Comparison of ENCODE assay signal across 14 cellular contexts in the genomic region with DNA sequence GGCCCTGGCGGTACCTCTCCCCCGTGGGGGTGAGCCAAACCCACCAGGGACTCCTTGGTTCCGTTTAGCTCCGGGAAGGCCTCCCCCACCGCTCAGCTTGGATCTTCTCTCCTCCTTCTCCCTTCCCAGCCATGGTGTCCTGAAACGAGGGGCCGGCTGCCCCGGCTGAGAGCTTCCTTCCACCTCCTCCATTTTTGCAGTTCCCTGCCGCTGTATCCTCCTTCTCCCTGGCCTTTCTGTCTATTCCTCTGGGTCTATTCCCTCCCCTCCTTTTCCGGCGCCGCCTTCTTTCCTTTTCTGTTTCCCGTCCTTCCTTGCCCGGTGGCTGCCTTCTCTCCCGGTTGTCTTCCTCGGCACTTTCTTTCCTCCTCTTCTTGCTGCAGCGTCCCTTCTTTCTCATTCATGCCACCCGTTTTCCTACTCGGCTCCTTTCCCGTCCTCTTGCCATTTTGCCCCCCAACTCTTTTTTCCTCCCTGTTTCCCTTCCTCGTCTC.
A peak's percentile ranks its signal among the peaks of the same experiment; 100 is the strongest.
DNase-seq lines count a peak whose midpoint lies in the region; ATAC-seq, FAIRE-seq and TF ChIP-seq lines count a peak whose summit lies in the region.
"Had no signal": no experiment of that assay in that cellular context is flagged by ENCODE, and none has a peak within 500 bp of the region (broad histone marks: within the 10 kb centered on the region; RNA-seq: fewer than 3 reads in every experiment).

No MANE protein-coding gene starts in this region.

- H3K9me3 Mint-ChIP-seq in H9, result no peaks in the 10 kb centered on the region; a peak in 2 of 5 replicates
- no peaks in the 10 kb centered on the region for H3K9me3 Mint-ChIP-seq in activated CD8-positive, alpha-beta T cell treated with anti-CD3 and anti-CD28 coated beads for 36 hours

- TF ChIP-seq CTCF in H9 (conservative IDR thresholded peaks at IDR 0.05) (no peak), bronchial epithelial cell (IDR thresholded peaks at IDR 0.05; ENCODE audit: insufficient read depth, low read length, severe bottlenecking) (no peak), lower lobe of right lung (IDR thresholded peaks at IDR 0.05) (no peak)
- no peak for TF ChIP-seq CTCF in activated CD8-positive, alpha-beta T cell treated with anti-CD3 and anti-CD28 coated beads for 36 hours (IDR thresholded peaks at IDR 0.05)

- no peak overlapping the region for H4K8ac ChIP-seq in H9 (replicated peaks; ENCODE audit: insufficient read length, low read depth, low read length)

- H3K4me3 Mint-ChIP-seq in H9, result no peak overlapping the region
- H3K4me3 Mint-ChIP-seq in activated CD8-positive, alpha-beta T cell treated with anti-CD3 and anti-CD28 coated beads for 36 hours, result no peak overlapping the region

- H3K9me3 ChIP-seq in H9 (ENCODE audit: control insufficient read depth, low read depth, low read length) (no peaks in the 10 kb centered on the region), lower lobe of right lung (no peaks in the 10 kb centered on the region), subcutaneous abdominal adipose tissue (ENCODE audit: control insufficient read depth in 5 of 5, low read length in 5 of 5) (no peaks in the 10 kb centered on the region)
- H3K9me3 ChIP-seq: left lung had no signal

- H3K27me3 ChIP-seq in H9 (ENCODE audit: insufficient read depth, low read length) (no peaks in the 10 kb centered on the region), bronchial epithelial cell (ENCODE audit: control insufficient read depth, insufficient read depth, low read length) (no peaks in the 10 kb centered on the region), lower lobe of right lung (ENCODE audit: low read depth) (peaks cover 13% of the 10 kb centered on the region), subcutaneous abdominal adipose tissue (ENCODE audit: control insufficient read depth in 5 of 5, insufficient read depth in 4 of 5, low read length in 5 of 5) (peaks cover 0 to 2% (median 0%) of the 10 kb centered on the region in 5 donors)
- H3K27me3 ChIP-seq: cardiac muscle cell, hepatocyte had no signal

- H3K56ac ChIP-seq in H9 (ENCODE audit: insufficient read length, low read depth, low read length), result no peak overlapping the region

- H3K18ac ChIP-seq in H9 (ENCODE audit: insufficient read length, low read depth, low read length), result no peak overlapping the region

- no peaks in the 10 kb centered on the region for H4K20me1 ChIP-seq in H9 (ENCODE audit: control insufficient read depth, insufficient read depth, insufficient read length)

- H3K27ac ChIP-seq in H9 (ENCODE audit: insufficient read length, low read depth, low read length) (no peak overlapping the region), lower lobe of right lung (no peak overlapping the region), subcutaneous abdominal adipose tissue (ENCODE audit: low read depth, low read length) (peak overlapping the region; percentile 94)
- H3K27ac ChIP-seq: cardiac muscle cell, hepatocyte, left lung had no signal

- H2BK5ac ChIP-seq in H9 (ENCODE audit: insufficient read length, low read length), result no peak overlapping the region

- no peak for DNase-seq in H9
- no peak for DNase-seq in bronchial epithelial cell (ENCODE audit: low read depth)
- no peak for DNase-seq in lower lobe of right lung
- no peak for DNase-seq in RKO (ENCODE audit: low spot score)
- DNase-seq in stimulated activated naive CD8-positive, alpha-beta T cell treated with anti-CD3 and anti-CD28 coated beads, Interleukin-15, Interleukin-2, amounts not matched to agents 100 U/mL and 50 U/mL, for 24 hours, result no peak
- DNase-seq in activated CD8-positive, alpha-beta T cell treated with anti-CD3 and anti-CD28 coated beads for 36 hours, result no peak
- DNase-seq: left lung; stimulated activated CD4-positive, alpha-beta T cell treated with anti-CD3 and anti-CD28 coated beads, Interleukin-15, amount 100 ng/mL, for 24 hours; trophoblast cell had no signal

- ATAC-seq in lower lobe of right lung, result no peak
- ATAC-seq in GM21515 (IDR thresholded peaks at IDR 0.05; ENCODE audit: unreplicated experiment), result no peak
- no peak for ATAC-seq in stimulated activated naive CD8-positive, alpha-beta T cell treated with anti-CD3 and anti-CD28 coated beads, Interleukin-15, Interleukin-2, amounts not matched to agents 100 U/mL and 50 U/mL, for 24 hours
- no peak for ATAC-seq in activated CD8-positive, alpha-beta T cell treated with anti-CD3 and anti-CD28 coated beads for 36 hours

- H3K27me3 Mint-ChIP-seq in H9 (ENCODE audit: low read depth), result peaks cover 4% of the 10 kb centered on the region
- H3K27me3 Mint-ChIP-seq in activated CD8-positive, alpha-beta T cell treated with anti-CD3 and anti-CD28 coated beads for 36 hours, result peaks cover 59% of the 10 kb centered on the region

- intact Hi-C loops in lower lobe of right lung (cut with DNase I), result no loop called here
- intact Hi-C loops in activated CD8-positive, alpha-beta T cell treated with anti-CD3 and anti-CD28 coated beads for 36 hours (cut with micrococcal nuclease), result no loop called here

- H2AFZ ChIP-seq in H9 (ENCODE audit: low read length), result no peak overlapping the region
- H2AFZ ChIP-seq: hepatocyte had no signal

- H3K4ac ChIP-seq in H9 (ENCODE audit: low read depth, low read length), result no peak overlapping the region

- H3K36me3 Mint-ChIP-seq in H9 (ENCODE audit: insufficient read depth in 1 of 3, low read depth in 3 of 3), result no peaks in the 10 kb centered on the region
- H3K36me3 Mint-ChIP-seq in activated CD8-positive, alpha-beta T cell treated with anti-CD3 and anti-CD28 coated beads for 36 hours (ENCODE audit: low read depth), result no peaks in the 10 kb centered on the region

- H2AK5ac ChIP-seq in H9 (ENCODE audit: insufficient read length, low read length), result no peak overlapping the region

- H3K23me2 ChIP-seq in H9 (ENCODE audit: insufficient read length, low read depth, low read length, poor library complexity, severe bottlenecking), result no peaks in the 10 kb centered on the region

- H2BK20ac ChIP-seq in H9 (ENCODE audit: low read depth, low read length, poor library complexity, severe bottlenecking), result no peak overlapping the region

- peak overlapping the region in 2 of 3 experiments; percentile 25 to 83; a peak in 2 of 7 replicates for H3K27ac Mint-ChIP-seq in H9
- H3K27ac Mint-ChIP-seq in activated CD8-positive, alpha-beta T cell treated with anti-CD3 and anti-CD28 coated beads for 36 hours, result no peak overlapping the region

- no peak overlapping the region for H4K5ac ChIP-seq in H9 (ENCODE audit: insufficient read length, low read depth, low read length)

- POLR2A ChIA-PET in activated CD8-positive, alpha-beta T cell treated with anti-CD3 and anti-CD28 coated beads for 36 hours (lab: Charles Lee), result no interaction called here

- WGBS in H9 (ENCODE audit: extremely low coverage, insufficient read length, low lambda C conversion rate), result no CpG with 5 or more reads among the region's 21 CpGs

- H4K91ac ChIP-seq in H9 (ENCODE audit: insufficient read length, low read depth, low read length), result no peak overlapping the region

- no peak overlapping the region for H3T11ph ChIP-seq in H9 (ENCODE audit: low read length)

- H2BK15ac ChIP-seq in H9 (ENCODE audit: low read depth, low read length), result no peak overlapping the region; the same call in 1 of the 2 replicates

- no peak for FAIRE-seq in bronchial epithelial cell (lab: Jason Lieb, UNC)

- H3K4me3 ChIP-seq in bronchial epithelial cell (ENCODE audit: low read depth, low read length), result peak overlapping the region; percentile 7
- H3K4me3 ChIP-seq in lower lobe of right lung, result peak overlapping the region; percentile 36
- H3K4me3 ChIP-seq in subcutaneous abdominal adipose tissue (ENCODE audit: low read depth in 1 of 5, low read length in 5 of 5), result peak overlapping the region; percentile 60 to 81 (median 70)
- H3K4me3 ChIP-seq: cardiac muscle cell, hepatocyte had no signal

- H3K79me1 ChIP-seq in H9 (ENCODE audit: insufficient read depth, low read depth, low read length, poor library complexity, severe bottlenecking), result no peaks in the 10 kb centered on the region

- H3K36me3 ChIP-seq in bronchial epithelial cell (ENCODE audit: control insufficient read depth, insufficient read depth, low read length) (no peaks in the 10 kb centered on the region), lower lobe of right lung (no peaks in the 10 kb centered on the region), subcutaneous abdominal adipose tissue (ENCODE audit: control insufficient read depth in 5 of 5, insufficient read depth in 5 of 5, low read length in 5 of 5) (no peaks in the 10 kb centered on the region)
- H3K36me3 ChIP-seq: cardiac muscle cell, left lung had no signal

- no peak overlapping the region for H2BK12ac ChIP-seq in H9 (ENCODE audit: insufficient read length, low read depth, low read length)

- H3K4me2 ChIP-seq in H9 (ENCODE audit: insufficient read depth, insufficient read length, low read length), result no peak overlapping the region
- H3K4me2 ChIP-seq: hepatocyte had no signal

- no peak overlapping the region for H3K9ac ChIP-seq in H9 (ENCODE audit: extremely low read depth, insufficient read length, low read length)
- H3K9ac ChIP-seq in subcutaneous abdominal adipose tissue (ENCODE audit: low read length in 5 of 5), result peak overlapping the region; percentile 6 to 87 (median 67)

- CTCF ChIA-PET in activated CD8-positive, alpha-beta T cell treated with anti-CD3 and anti-CD28 coated beads for 36 hours (lab: Charles Lee), result interaction anchor here (1.5 kb wide), 1 partner anchor 364 kb away, joined by 3 read pairs; no protein-coding TSS in a partner anchor

- H3K79me2 ChIP-seq in H9 (ENCODE audit: insufficient read depth, low read length), result no peaks in the 10 kb centered on the region
- H3K79me2 ChIP-seq: hepatocyte had no signal

- H2BK120ac ChIP-seq in H9 (ENCODE audit: low read depth, low read length, poor library complexity, severe bottlenecking), result no peak overlapping the region

- H3K4me1 ChIP-seq in H9 (ENCODE audit: insufficient read depth, low read length) (no peaks in the 10 kb centered on the region), lower lobe of right lung (peaks cover 5% of the 10 kb centered on the region), subcutaneous abdominal adipose tissue (ENCODE audit: control insufficient read depth in 5 of 5, insufficient read depth in 5 of 5, low read length in 5 of 5) (peaks cover 20 to 57% (median 48%) of the 10 kb centered on the region in 5 donors)

- H3K23ac ChIP-seq in H9 (ENCODE audit: insufficient read length, low read depth, low read length), result no peak overlapping the region

- H3K14ac ChIP-seq in H9 (ENCODE audit: insufficient read depth, low read length), result no peak overlapping the region

- H3K4me1 Mint-ChIP-seq in H9, result peaks cover 2 to 5% of the 10 kb centered on the region in 2 experiments; a peak in 1 of 4 replicates
- no peaks in the 10 kb centered on the region for H3K4me1 Mint-ChIP-seq in activated CD8-positive, alpha-beta T cell treated with anti-CD3 and anti-CD28 coated beads for 36 hours (ENCODE audit: low read depth)
- H3K4me1 Mint-ChIP-seq: CD14-positive monocyte had no signal

Comparison
In these comparisons a context has a peak if more than half of its experiments do, and no peak if none do; other contexts are left out.
1. H3K4me3 ChIP-seq: peak in every context shown above with its lines; median percentile 70 in subcutaneous abdominal adipose tissue; 36 in lower lobe of right lung; 7 in bronchial epithelial cell.